9 cellular contexts compared by ENCODE assay signal in genomic region chr16:67528870-67529638, GRCh38. TPM values are rescaled to one million over a fixed set of nuclear protein-coding genes. Genes with fewer than 3 reads are reported as not detected.
DNase-seq lines count a peak whose midpoint lies in the region; ATAC-seq and TF ChIP-seq lines count a peak whose summit lies in the region.
"Had no signal": no experiment of that assay in that cellular context is flagged by ENCODE, and none has a peak within 500 bp of the region (broad histone marks: within the 10 kb centered on the region; RNA-seq: fewer than 3 reads in every experiment).

No MANE protein-coding gene starts in this region.

- peak overlapping the region; percentile 51 for H2AFZ ChIP-seq in GM23248

- H3K4me2 ChIP-seq in GM23248 (ENCODE audit: unreplicated experiment): peak overlapping the region; percentile 94

- H3K9me2 ChIP-seq in GM23248 (ENCODE audit: insufficient read depth): no peaks in the 10 kb centered on the region

- ATAC-seq in lung (ENCODE audit: insufficient read depth, low FRiP score) (peak; percentile 4), HG03135 (IDR thresholded peaks at IDR 0.05; ENCODE audit: unreplicated experiment) (no peak)

- peak in 1 of 2 donors; percentile 60 for TF ChIP-seq POLR2A in thyroid gland (IDR thresholded peaks at IDR 0.05)

- H3K27me3 ChIP-seq in BJ (ENCODE audit: control insufficient read depth, insufficient read depth, low read length): no peaks in the 10 kb centered on the region
- no peaks in the 10 kb centered on the region for H3K27me3 ChIP-seq in GM23248 (replicated peaks; ENCODE audit: insufficient read depth)
- H3K27me3 ChIP-seq in lung (ENCODE audit: control insufficient read depth, insufficient read depth): no peaks in the 10 kb centered on the region
- H3K27me3 ChIP-seq in thyroid gland: no peaks in the 10 kb centered on the region

- in situ Hi-C loops in GM23248 (cut with MboI): no loop called here

- H3K79me2 ChIP-seq in GM23248 (ENCODE audit: insufficient read depth): peaks cover 50% of the 10 kb centered on the region

- H3K9me3 ChIP-seq in GM23248 (ENCODE audit: low read depth): no peaks in the 10 kb centered on the region
- no peaks in the 10 kb centered on the region for H3K9me3 ChIP-seq in SK-N-MC (ENCODE audit: low read depth, low read length)
- H3K9me3 ChIP-seq in lung (ENCODE audit: control insufficient read depth in 2 of 2, insufficient read depth in 1 of 2, low read length in 1 of 2): no peaks in the 10 kb centered on the region
- H3K9me3 ChIP-seq in thyroid gland: no peaks in the 10 kb centered on the region

- H3F3A ChIP-seq in GM23248 (ENCODE audit: insufficient read depth): peaks cover 4% of the 10 kb centered on the region; the same call in 1 of the 2 replicates

- no peak for TF ChIP-seq CTCF in BJ (IDR thresholded peaks at IDR 0.05; ENCODE audit: insufficient read depth, low read depth, low read length)
- no peak for TF ChIP-seq CTCF in lung (IDR thresholded peaks at IDR 0.05; ENCODE audit: control extremely low read depth, extremely low read depth)
- TF ChIP-seq CTCF in thyroid gland (IDR thresholded peaks at IDR 0.05): no peak

- H3K4me3 ChIP-seq in BJ (ENCODE audit: low read depth, low read length): peak overlapping the region; percentile 77
- H3K4me3 ChIP-seq in GM23248: peak overlapping the region; percentile 80
- peak overlapping the region; percentile 79 for H3K4me3 ChIP-seq in SK-N-MC
- H3K4me3 ChIP-seq in lung: peak overlapping the region; percentile 57
- H3K4me3 ChIP-seq in thyroid gland (replicated peaks in 1 of 3): peak overlapping the region; percentile 38 to 73 (median 70)

- H3K27ac ChIP-seq in GM23248 (peak overlapping the region; percentile 88), SK-N-MC (no peak overlapping the region), lung (ENCODE audit: low read depth in 1 of 2, low read length in 1 of 2) (peak overlapping the region; percentile 89 to 93), thyroid gland (peak overlapping the region; percentile 72 to 88 (median 80))

- CTCF ChIA-PET in BJ (lab: Yijun Ruan, JAX): interaction anchor here (0.7 to 2.9 kb wide), 9 partner anchors 8 to 138 kb away, joined by 4 to 34 read pairs (median 6); partner anchors contain the start of genes C16orf86, CARMIL2, CTCF and ENKD1

- H3K4me1 ChIP-seq in GM23248 (ENCODE audit: insufficient read depth) (peaks cover 32% of the 10 kb centered on the region), lung (ENCODE audit: control insufficient read depth in 2 of 2, insufficient read depth in 2 of 2, low read length in 2 of 2) (peaks cover 0 to 16% of the 10 kb centered on the region in 2 donors), thyroid gland (peaks cover 31 to 36% of the 10 kb centered on the region in 2 donors)

- DNase-seq in BJ (ENCODE audit: low read depth): no peak
- DNase-seq in GM23248: peak; percentile 86
- no peak for DNase-seq in SK-N-MC (ENCODE audit: low read depth, low spot score)
- DNase-seq in dedifferentiated amniotic fluid mesenchymal stem cell (ENCODE audit: extremely low spot score): peak; percentile 26
- no peak for DNase-seq in lung (ENCODE audit: low spot score)
- DNase-seq in thyroid gland: peak; percentile 42 to 47
- no peak for DNase-seq in MV-4-11 (lab: John Stamatoyannopoulos, UW)

- intact Hi-C loops in thyroid gland (cut with DNase I): loop anchor here (5.0 kb wide), 1 partner anchor 33 kb away; the partner anchor contains the start of gene CTCF

- POLR2A ChIA-PET in BJ (lab: Charles Lee): no interaction called here

- H3K36me3 ChIP-seq in BJ (ENCODE audit: control insufficient read depth, insufficient read depth, low read length): no peaks in the 10 kb centered on the region
- H3K36me3 ChIP-seq in GM23248 (ENCODE audit: low read depth): no peaks in the 10 kb centered on the region
- H3K36me3 ChIP-seq in SK-N-MC (ENCODE audit: insufficient read depth, low read length): no peaks in the 10 kb centered on the region
- H3K36me3 ChIP-seq in lung (ENCODE audit: control insufficient read depth in 2 of 2, insufficient read depth in 2 of 2, low read length in 2 of 2): no peaks in the 10 kb centered on the region
- no peaks in the 10 kb centered on the region for H3K36me3 ChIP-seq in thyroid gland

- H4K20me1 ChIP-seq in GM23248 (ENCODE audit: insufficient read depth): no peaks in the 10 kb centered on the region; the same call in 1 of the 2 replicates

- H3K9ac ChIP-seq in GM23248: peak overlapping the region; percentile 94
- H3K9ac ChIP-seq in SK-N-MC (ENCODE audit: insufficient read length): peak overlapping the region; percentile 68

- WGBS in GM23248 (ENCODE audit: low coverage in 1 of 2, low lambda C conversion rate in 2 of 2, missing lambda C conversion rate in 2 of 2), 2 experiments: 0 to 3% methylated on average over 25 to 45 of the region's 66 CpGs
- WGBS in lung, 2 donors: 1% methylated on average over 42 to 66 of the region's 66 CpGs
- 4 to 15% methylated on average over 5 to 49 of the region's 66 CpGs for WGBS in thyroid gland, 2 donors

RNA-seq across cellular contexts. Expression of gene RIPOR1, which starts 0.4 kb away (rescaled TPM):
- 7.4 and 12.7 TPM in 2 replicates for polyA plus RNA-seq in BJ (2011; rRNA removed)
- 14.6 and 27.2 TPM in 2 replicates for polyA minus RNA-seq in BJ (2011; rRNA and poly(A)+ RNA removed)
- 27.8 and 81.3 TPM in 2 replicates for total RNA-seq in GM23248 (2014; rRNA removed; shearing (Covaris generic))
- 91.6 and 95.0 TPM in 2 replicates for polyA plus RNA-seq in GM23248 (2016; fragmentation: Nextera tagmentation; extraction: Ambion mirVana)
- total RNA-seq in lung: 100 to 1,000 TPM in 1 of 2 donors, 10 to 100 TPM in 1; 85.1 to 122 TPM
- 10 to 100 TPM; 44.1 to 55.6 TPM for polyA plus RNA-seq in lung
- total RNA-seq in thyroid gland: 10 to 100 TPM; 21.3 to 57.1 (median 41.2) TPM

RNA-seq across cellular contexts. Expression of gene CTCF, which starts 33.3 kb away (rescaled TPM):
- 20.9 and 22.8 TPM in 2 replicates for polyA plus RNA-seq in BJ (2011; rRNA removed)
- 20.3 and 21.6 TPM in 2 replicates for polyA minus RNA-seq in BJ (2011; rRNA and poly(A)+ RNA removed)
- 21.9 and 30.7 TPM in 2 replicates for total RNA-seq in GM23248 (2014; rRNA removed; shearing (Covaris generic))
- 19.6 and 19.9 TPM in 2 replicates for polyA plus RNA-seq in GM23248 (2016; fragmentation: Nextera tagmentation; extraction: Ambion mirVana)
- 10 to 100 TPM; 28.5 to 54.2 TPM for total RNA-seq in lung
- polyA plus RNA-seq in lung: 10 to 100 TPM; 16.7 to 18.1 TPM
- 10 to 100 TPM; 37.2 to 52.1 (median 47.2) TPM for total RNA-seq in thyroid gland

RNA-seq across cellular contexts. Expression of gene AGRP, which starts 45.7 kb away (rescaled TPM):
- polyA plus RNA-seq in BJ (2011; rRNA removed) (not detected in 2 replicates), GM23248 (2016; fragmentation: Nextera tagmentation; extraction: Ambion mirVana) (not detected in 2 replicates), lung (1 to 10 TPM in 1 of 2 donors, under 1 TPM in 1; 0.97 to 8.3 TPM)
- polyA minus RNA-seq in BJ (2011; rRNA and poly(A)+ RNA removed): not detected in 2 replicates
- not detected in 2 replicates for total RNA-seq in GM23248 (2014; rRNA removed; shearing (Covaris generic))
- total RNA-seq in lung (1 to 10 TPM in 1 of 2 donors, not detected in 1; 1.4 TPM), thyroid gland (not detected)
- total RNA-seq: HT1080 had no signal

RNA-seq across cellular contexts. Expression of gene ATP6V0D1, which starts 48.1 kb away (rescaled TPM):
- polyA plus RNA-seq in BJ (2011; rRNA removed) (111 and 155 TPM in 2 replicates), GM23248 (2016; fragmentation: Nextera tagmentation; extraction: Ambion mirVana) (135 and 140 TPM in 2 replicates), lung (100 to 1,000 TPM in 1 of 2 donors, 10 to 100 TPM in 1; 39.6 to 249 TPM)
- polyA minus RNA-seq in BJ (2011; rRNA and poly(A)+ RNA removed): 138 and 208 TPM in 2 replicates
- 112 and 166 TPM in 2 replicates for total RNA-seq in GM23248 (2014; rRNA removed; shearing (Covaris generic))
- total RNA-seq in lung (100 to 1,000 TPM in 1 of 2 donors, 10 to 100 TPM in 1; 87.2 to 185 TPM), thyroid gland (100 to 1,000 TPM; 110 to 238 (median 142) TPM)

Comparison
In these comparisons a context has a peak if more than half of its experiments do, and no peak if none do; other contexts are left out.
1. DNase-seq: peak in GM23248 (single experiment), dedifferentiated amniotic fluid mesenchymal stem cell (single experiment) and thyroid gland (2 of 2); none in BJ (single experiment), SK-N-MC (single experiment), lung (single experiment) and MV-4-11 (single experiment).
2. Peak in every context shown above with its lines, with median percentiles within 50 percentile points of each other: H3K4me3 ChIP-seq.